Comparison of ENCODE assay signal across 27 cellular contexts in genomic region chr6:168302534-168302933, GRCh38. TPM values are rescaled to one million over a fixed set of nuclear protein-coding genes. Genes with fewer than 3 reads are reported as not detected.
DNase-seq lines count a peak whose midpoint lies in the region; ATAC-seq, FAIRE-seq and TF ChIP-seq lines count a peak whose summit lies in the region.
"Had no signal": no experiment of that assay in that cellular context is flagged by ENCODE, and none has a peak within 500 bp of the region (broad histone marks: within the 10 kb centered on the region; RNA-seq: fewer than 3 reads in every experiment).

No MANE protein-coding gene starts in this region.

- TF ChIP-seq CTCF in colonic mucosa (IDR thresholded peaks at IDR 0.05) (no peak), spleen (IDR thresholded peaks at IDR 0.05 in 8 of 11, conservative IDR thresholded peaks at IDR 0.05 in 3 of 11) (no peak)

- TF ChIP-seq POLR2A in spleen (IDR thresholded peaks at IDR 0.05), result no peak

- H3K27me3 ChIP-seq in colonic mucosa (no peaks in the 10 kb centered on the region), spleen (replicated peaks in 1 of 7) (peaks cover 0 to 6% (median 0%) of the 10 kb centered on the region in 7 donors)
- H3K27me3 ChIP-seq: brain microvascular endothelial cell, esophagus squamous epithelium, upper lobe of left lung had no signal

- WGBS in spleen, 5 donors, result 61 to 75% (median 69%) methylated on average over 5 of the region's 5 CpGs

- no peaks in the 10 kb centered on the region for H3K4me1 Mint-ChIP-seq in T-cell
- H3K4me1 Mint-ChIP-seq: activated naive CD8-positive, alpha-beta T cell treated with anti-CD3 and anti-CD28 coated beads for 36 hours; CD14-positive monocyte; naive B cell had no signal

- POLR2A ChIA-PET in T-cell (lab: Charles Lee), result no interaction called here

- DNase-seq in NCI-H345 (lab: John Stamatoyannopoulos, UW) (peak; percentile 14), NCI-H345 treated with DMSO at 0.1 percent for 48 hours (lab: John Stamatoyannopoulos, UW; ENCODE audit: unreplicated experiment) (no peak), colonic mucosa (peak; percentile 38), kidney glomerular epithelial cell (lab: John Stamatoyannopoulos, UW) (peak; percentile 31), spleen (peak; percentile 44), T-cell (no peak), urothelium cell line (ENCODE audit: low spot score) (no peak)
- no peak for DNase-seq in effector CD4-positive, alpha-beta T cell
- DNase-seq: 8988T; activated CD4-positive, alpha-beta T cell treated with anti-CD3 and anti-CD28 coated beads, Interleukin-2, amount 50 U/mL, for 48 hours; activated naive CD8-positive, alpha-beta T cell treated with anti-CD3 and anti-CD28 coated beads for 36 hours; activated T-cell treated with anti-CD3 and anti-CD28 coated beads, Interleukin-2, amount 50 U/mL, for 24 hours; brain microvascular endothelial cell; esophagus squamous epithelium; heart right ventricle; left cardiac atrium; naive B cell; NCI-H1694; NCI-H226; stimulated activated naive CD8-positive, alpha-beta T cell treated with anti-CD3 and anti-CD28 coated beads, Interleukin-15, Interleukin-2, amounts not matched to agents 100 U/mL and 50 U/mL, for 24 hours; upper lobe of left lung had no signal

- H3K9ac ChIP-seq in colonic mucosa (ENCODE audit: low read depth in 2 of 2, low read length in 2 of 2), result peak overlapping the region in 1 of 2 donors; percentile 41

- no peak overlapping the region for H3K27ac Mint-ChIP-seq in T-cell
- H3K27ac Mint-ChIP-seq: activated naive CD8-positive, alpha-beta T cell treated with anti-CD3 and anti-CD28 coated beads for 36 hours; activated T-cell treated with anti-CD3 and anti-CD28 coated beads, Interleukin-2, amount 50 U/mL, for 24 hours; CD14-positive monocyte; naive B cell had no signal

- peaks cover 9 to 16% of the 10 kb centered on the region in 2 donors for H3K27me3 Mint-ChIP-seq in T-cell

- H3K36me3 Mint-ChIP-seq in T-cell, result no peaks in the 10 kb centered on the region
- H3K36me3 Mint-ChIP-seq: activated naive CD8-positive, alpha-beta T cell treated with anti-CD3 and anti-CD28 coated beads for 36 hours; CD14-positive monocyte; naive B cell had no signal

- H3K4me3 ChIP-seq in colonic mucosa (no peak overlapping the region), spleen (no peak overlapping the region)
- H3K4me3 ChIP-seq: esophagus squamous epithelium, heart right ventricle, upper lobe of left lung had no signal

- CTCF ChIA-PET in T-cell (lab: Charles Lee), result no interaction called here

- H3K27ac ChIP-seq in colonic mucosa (no peak overlapping the region), spleen (no peak overlapping the region)
- H3K27ac ChIP-seq: brain microvascular endothelial cell, esophagus squamous epithelium, heart right ventricle, upper lobe of left lung had no signal

- H3K4me1 ChIP-seq in colonic mucosa (no peaks in the 10 kb centered on the region), spleen (no peaks in the 10 kb centered on the region)
- H3K4me1 ChIP-seq: esophagus squamous epithelium, heart right ventricle, upper lobe of left lung had no signal

- no peaks in the 10 kb centered on the region for H3K9me3 Mint-ChIP-seq in T-cell
- H3K9me3 Mint-ChIP-seq: activated naive CD8-positive, alpha-beta T cell treated with anti-CD3 and anti-CD28 coated beads for 36 hours; activated T-cell treated with anti-CD3 and anti-CD28 coated beads, Interleukin-2, amount 50 U/mL, for 24 hours had no signal

- no peak for ATAC-seq in T-cell (replicated peaks in 1 of 4)
- ATAC-seq: stimulated activated naive CD8-positive, alpha-beta T cell treated with anti-CD3 and anti-CD28 coated beads, Interleukin-15, Interleukin-2, amounts not matched to agents 100 U/mL and 50 U/mL, for 24 hours had no signal

- H3K36me3 ChIP-seq in colonic mucosa (no peaks in the 10 kb centered on the region), spleen (no peaks in the 10 kb centered on the region)
- H3K36me3 ChIP-seq: brain microvascular endothelial cell, heart right ventricle, upper lobe of left lung had no signal

- no peak for FAIRE-seq in urothelium cell line (lab: Jason Lieb, UNC)
- FAIRE-seq: HTR-8/SVneo had no signal

- intact Hi-C loops in colonic mucosa (cut with DNase I), result no loop called here
- intact Hi-C loops in spleen (cut with DNase I; ENCODE audit: low total_unique reads), result no loop called here

- no peaks in the 10 kb centered on the region for H3K9me3 ChIP-seq in colonic mucosa
- H3K9me3 ChIP-seq in spleen, result no peaks in the 10 kb centered on the region
- H3K9me3 ChIP-seq: esophagus squamous epithelium, heart right ventricle, upper lobe of left lung had no signal

- H3K4me3 Mint-ChIP-seq in T-cell, result no peak overlapping the region
- H3K4me3 Mint-ChIP-seq: activated naive CD8-positive, alpha-beta T cell treated with anti-CD3 and anti-CD28 coated beads for 36 hours; activated T-cell treated with anti-CD3 and anti-CD28 coated beads, Interleukin-2, amount 50 U/mL, for 24 hours; CD14-positive monocyte; naive B cell had no signal

RNA-seq across cellular contexts. Expression of gene DACT2, which starts 17.0 kb away (rescaled TPM):
- total RNA-seq in colonic mucosa (1 to 10 TPM; 2.0 TPM), spleen (not detected), T-cell (not detected)
- under 1 TPM in 2 of 3 donors, not detected in 1; 0.04 to 0.09 TPM for polyA plus RNA-seq in spleen
- total RNA-seq: activated naive CD8-positive, alpha-beta T cell treated with anti-CD3 and anti-CD28 coated beads for 36 hours; Daoy; dermis microvascular lymphatic vessel endothelial cell; MCF 10A; pulmonary artery endothelial cell had no signal
- polyA plus RNA-seq: CD14-positive monocyte had no signal

Comparison
In these comparisons a context has a peak if more than half of its experiments do, and no peak if none do; other contexts are left out.
1. DNase-seq: peak in NCI-H345 (single experiment), colonic mucosa (single experiment), kidney glomerular epithelial cell (single experiment) and spleen (single experiment); none in NCI-H345 treated with DMSO at 0.1 percent for 48 hours (single experiment), T-cell (0 of 34), urothelium cell line (single experiment) and effector CD4-positive, alpha-beta T cell (single experiment).